Comparison of ENCODE assay signal across 14 cellular contexts in the genomic region with DNA sequence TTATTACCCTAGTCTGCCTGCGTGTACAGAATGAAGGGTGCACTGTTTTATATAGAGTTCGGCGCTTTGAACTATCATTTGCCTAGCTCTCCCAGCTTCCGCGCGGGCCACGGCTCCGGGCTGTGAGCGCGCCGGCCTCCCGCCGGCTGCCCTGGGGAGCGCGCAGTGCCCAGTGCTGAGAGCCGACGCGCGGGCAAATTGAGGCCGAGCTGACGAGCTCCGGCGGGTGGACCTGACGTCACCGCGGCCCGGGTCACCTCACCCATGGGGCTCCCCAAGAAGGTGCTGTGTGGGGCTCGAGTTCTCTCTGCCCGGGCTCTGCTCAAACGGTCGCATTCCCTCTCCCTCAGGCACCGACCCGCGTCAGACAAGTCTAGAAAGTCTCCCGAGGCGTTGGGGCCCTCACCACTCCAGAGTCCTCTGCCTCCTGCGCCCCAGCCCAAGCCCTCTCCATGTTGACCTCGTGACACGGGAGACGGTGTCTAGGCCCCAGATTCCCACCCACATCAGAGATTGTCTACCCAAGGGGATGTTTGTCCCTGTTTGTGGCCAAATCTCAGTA. TPM values are rescaled to one million over a fixed set of nuclear protein-coding genes. Genes with fewer than 3 reads are reported as not detected.
A peak's percentile ranks its signal among the peaks of the same experiment; 100 is the strongest.
DNase-seq lines count a peak whose midpoint lies in the region; ATAC-seq and TF ChIP-seq lines count a peak whose summit lies in the region.
"Had no signal": no experiment of that assay in that cellular context is flagged by ENCODE, and none has a peak within 500 bp of the region (broad histone marks: within the 10 kb centered on the region; RNA-seq: fewer than 3 reads in every experiment).

No MANE protein-coding gene starts in this region.

- DNase-seq in GM06990 (ENCODE audit: extremely low read depth, insufficient read length) (peak; percentile 67), Panc1 (ENCODE audit: low read depth, low spot score) (no peak), retina (peak; percentile 85), mucosa of gallbladder (ENCODE audit: low spot score) (no peak)
- no peak for DNase-seq in activated T-helper 2 cell treated with anti-CD3 and anti-CD28 coated beads, Interferon-gamma antibody, Interleukin-2, Interleukin-4, amounts not matched to agents 10 μg/mL and 5 μg/mL and 100 μg/mL, durations not matched to agents 14 hours and 24 hours and 36 hours (ENCODE audit: low spot score)
- no peak for DNase-seq in stimulated activated naive CD4-positive, alpha-beta T cell treated with Interleukin-2 at 50 U/mL for 16 hours (lab: John Stamatoyannopoulos, UW)
- DNase-seq: activated CD4-positive, alpha-beta T cell treated with anti-CD3 and anti-CD28 coated beads for 36 hours; activated T-cell treated with anti-CD3 and anti-CD28 coated beads, Interleukin-2, amount 50 U/mL, for 24 hours; EL; stimulated activated CD4-positive, alpha-beta T cell treated with anti-CD3 and anti-CD28 coated beads, Interleukin-1b, Interleukin-23, amount 100 ng/mL, for 48 hours; stimulated activated CD8-positive, alpha-beta memory T cell treated with anti-CD3 and anti-CD28 coated beads, Interleukin-4, amount 100 ng/mL, for 48 hours; T-helper 2 cell had no signal

- no peak overlapping the region for H3K27ac ChIP-seq in Panc1 (ENCODE audit: low read length)

- ATAC-seq in Panc1, result peak; percentile 58
- peak; percentile 67 for ATAC-seq in esophagus mucosa
- ATAC-seq in stimulated activated memory B cell treated with anti-CD40 and anti-IgM and Interleukin-4, amounts not matched to agents 10 μg/mL and 1 μg/mL and 100 μg/mL, for 72 hours, result no peak
- ATAC-seq: activated CD4-positive, alpha-beta T cell treated with anti-CD3 and anti-CD28 coated beads for 36 hours had no signal

- no peaks in the 10 kb centered on the region for H3K36me3 ChIP-seq in GM06990 (ENCODE audit: control insufficient read depth, insufficient read depth, low read length)
- no peaks in the 10 kb centered on the region for H3K36me3 ChIP-seq in Panc1 (ENCODE audit: control insufficient read depth, insufficient read depth, low read length)

- H3K9me3 Mint-ChIP-seq in stimulated activated memory B cell treated with anti-CD40 and anti-IgM and Interleukin-4, amounts not matched to agents 10 μg/mL and 1 μg/mL and 100 μg/mL, for 72 hours, result peaks cover 2% of the 10 kb centered on the region
- peaks cover 2% of the 10 kb centered on the region for H3K9me3 Mint-ChIP-seq in activated T-helper 2 cell treated with anti-CD3 and anti-CD28 coated beads, Interferon-gamma antibody, Interleukin-2, Interleukin-4, amounts not matched to agents 10 μg/mL and 5 μg/mL and 100 μg/mL, durations not matched to agents 14 hours and 24 hours and 36 hours

- peaks cover 64% of the 10 kb centered on the region for H3K27me3 Mint-ChIP-seq in stimulated activated memory B cell treated with anti-CD40 and anti-IgM and Interleukin-4, amounts not matched to agents 10 μg/mL and 1 μg/mL and 100 μg/mL, for 72 hours
- peaks cover 96% of the 10 kb centered on the region for H3K27me3 Mint-ChIP-seq in activated T-helper 2 cell treated with anti-CD3 and anti-CD28 coated beads, Interferon-gamma antibody, Interleukin-2, Interleukin-4, amounts not matched to agents 10 μg/mL and 5 μg/mL and 100 μg/mL, durations not matched to agents 14 hours and 24 hours and 36 hours (ENCODE audit: low read depth)

- no peaks in the 10 kb centered on the region for H3K9me3 ChIP-seq in Panc1 (ENCODE audit: control insufficient read depth, insufficient read depth, low read depth, low read length)

- no peak overlapping the region for H3K4me3 Mint-ChIP-seq in stimulated activated memory B cell treated with anti-CD40 and anti-IgM and Interleukin-4, amounts not matched to agents 10 μg/mL and 1 μg/mL and 100 μg/mL, for 72 hours
- H3K4me3 Mint-ChIP-seq in activated T-helper 2 cell treated with anti-CD3 and anti-CD28 coated beads, Interferon-gamma antibody, Interleukin-2, Interleukin-4, amounts not matched to agents 10 μg/mL and 5 μg/mL and 100 μg/mL, durations not matched to agents 14 hours and 24 hours and 36 hours (ENCODE audit: low read depth), result no peak overlapping the region
- H3K4me3 Mint-ChIP-seq: activated CD4-positive, alpha-beta T cell treated with anti-CD3 and anti-CD28 coated beads for 36 hours; activated T-cell treated with anti-CD3 and anti-CD28 coated beads, Interleukin-2, amount 50 U/mL, for 24 hours had no signal

- no peak overlapping the region for H3K27ac Mint-ChIP-seq in stimulated activated memory B cell treated with anti-CD40 and anti-IgM and Interleukin-4, amounts not matched to agents 10 μg/mL and 1 μg/mL and 100 μg/mL, for 72 hours
- no peak overlapping the region for H3K27ac Mint-ChIP-seq in activated T-helper 2 cell treated with anti-CD3 and anti-CD28 coated beads, Interferon-gamma antibody, Interleukin-2, Interleukin-4, amounts not matched to agents 10 μg/mL and 5 μg/mL and 100 μg/mL, durations not matched to agents 14 hours and 24 hours and 36 hours
- H3K27ac Mint-ChIP-seq: activated CD4-positive, alpha-beta T cell treated with anti-CD3 and anti-CD28 coated beads for 36 hours; activated T-cell treated with anti-CD3 and anti-CD28 coated beads, Interleukin-2, amount 50 U/mL, for 24 hours had no signal

- no TSS peak for BruUV-seq in Panc1 (replicated peaks; lab: Mats Ljungman, UMichigan)

- TF ChIP-seq CTCF in GM06990 (IDR thresholded peaks at IDR 0.05; ENCODE audit: insufficient read depth, low read length, poor library complexity, severe bottlenecking) (no peak), Panc1 (IDR thresholded peaks at IDR 0.05) (no peak)

- H3K27me3 ChIP-seq in GM06990 (replicated peaks; ENCODE audit: control insufficient read depth, insufficient read depth, low read length) (peaks cover 4% of the 10 kb centered on the region), Panc1 (ENCODE audit: control insufficient read depth, insufficient read depth, low read length) (peaks cover 29% of the 10 kb centered on the region)

- H3K4me3 ChIP-seq in GM06990 (replicated peaks; ENCODE audit: low read depth, low read length) (no peak overlapping the region), Panc1 (ENCODE audit: low read depth in 2 of 2, low read length in 2 of 2) (no peak overlapping the region; a peak in 1 of 4 replicates)

- in situ Hi-C loops in Panc1 (cut with HindIII; ENCODE audit: low pct_unique_long_range_greater_than_20kb, low sequenced_read_pairs), result no loop called here

- H3K36me3 Mint-ChIP-seq in stimulated activated memory B cell treated with anti-CD40 and anti-IgM and Interleukin-4, amounts not matched to agents 10 μg/mL and 1 μg/mL and 100 μg/mL, for 72 hours, result no peaks in the 10 kb centered on the region
- peaks cover 6% of the 10 kb centered on the region for H3K36me3 Mint-ChIP-seq in activated T-helper 2 cell treated with anti-CD3 and anti-CD28 coated beads, Interferon-gamma antibody, Interleukin-2, Interleukin-4, amounts not matched to agents 10 μg/mL and 5 μg/mL and 100 μg/mL, durations not matched to agents 14 hours and 24 hours and 36 hours (ENCODE audit: low read depth)

- POLR2A ChIA-PET in Panc1 (lab: Charles Lee), result no interaction called here

- CTCF ChIA-PET in Panc1 (lab: Charles Lee), result no interaction called here

- H3K4me1 Mint-ChIP-seq in stimulated activated memory B cell treated with anti-CD40 and anti-IgM and Interleukin-4, amounts not matched to agents 10 μg/mL and 1 μg/mL and 100 μg/mL, for 72 hours, result peaks cover 9% of the 10 kb centered on the region
- peaks cover 2% of the 10 kb centered on the region for H3K4me1 Mint-ChIP-seq in activated T-helper 2 cell treated with anti-CD3 and anti-CD28 coated beads, Interferon-gamma antibody, Interleukin-2, Interleukin-4, amounts not matched to agents 10 μg/mL and 5 μg/mL and 100 μg/mL, durations not matched to agents 14 hours and 24 hours and 36 hours (ENCODE audit: low read depth)

- H3K4me1 ChIP-seq in Panc1 (ENCODE audit: control insufficient read depth, insufficient read depth, low read length), result no peaks in the 10 kb centered on the region

- intact Hi-C loops in Panc1 (cut with micrococcal nuclease; ENCODE audit: unreplicated experiment), result no loop called here
- intact Hi-C loops in activated T-helper 2 cell treated with anti-CD3 and anti-CD28 coated beads, Interferon-gamma antibody, Interleukin-2, Interleukin-4, amounts not matched to agents 10 μg/mL and 5 μg/mL and 100 μg/mL, durations not matched to agents 14 hours and 24 hours and 36 hours (cut with micrococcal nuclease), result no loop called here

RNA-seq across cellular contexts. Expression of gene SOX2, which starts 7.7 kb away (rescaled TPM):
- total RNA-seq in Panc1 (2021; ENCODE audit: unreplicated experiment) (0.39 TPM), esophagus mucosa (16.0 TPM), mucosa of gallbladder (0.55 TPM)
- polyA plus RNA-seq in Panc1 (2012; ENCODE audit: insufficient read length), result 0.17 TPM
- not detected in 2 replicates for total RNA-seq in activated T-helper 2 cell treated with anti-CD3 and anti-CD28 coated beads, Interferon-gamma antibody, Interleukin-2, Interleukin-4, amounts not matched to agents 10 μg/mL and 5 μg/mL and 100 μg/mL, durations not matched to agents 14 hours and 24 hours and 36 hours
- total RNA-seq: activated CD4-positive, alpha-beta T cell treated with anti-CD3 and anti-CD28 coated beads for 36 hours had no signal

Comparison
In these comparisons a context has a peak if more than half of its experiments do, and no peak if none do; other contexts are left out.
1. DNase-seq: peak in GM06990 (single experiment) and retina (single experiment); none in Panc1 (single experiment), mucosa of gallbladder (single experiment), activated T-helper 2 cell treated with anti-CD3 and anti-CD28 coated beads, Interferon-gamma antibody, Interleukin-2, Interleukin-4, amounts not matched to agents 10 μg/mL and 5 μg/mL and 100 μg/mL, durations not matched to agents 14 hours and 24 hours and 36 hours (single experiment) and stimulated activated naive CD4-positive, alpha-beta T cell treated with Interleukin-2 at 50 U/mL for 16 hours (single experiment).
2. RNA of gene SOX2, which starts 7.7 kb away (total RNA-seq): 16.0 TPM in esophagus mucosa (single experiment); 0.55 TPM in mucosa of gallbladder (single experiment), 0.39 TPM in Panc1 (single experiment) and not detected in activated T-helper 2 cell treated with anti-CD3 and anti-CD28 coated beads, Interferon-gamma antibody, Interleukin-2, Interleukin-4, amounts not matched to agents 10 μg/mL and 5 μg/mL and 100 μg/mL, durations not matched to agents 14 hours and 24 hours and 36 hours; every median in the first group is over 10 times any median in the second.